In the genomic region with DNA sequence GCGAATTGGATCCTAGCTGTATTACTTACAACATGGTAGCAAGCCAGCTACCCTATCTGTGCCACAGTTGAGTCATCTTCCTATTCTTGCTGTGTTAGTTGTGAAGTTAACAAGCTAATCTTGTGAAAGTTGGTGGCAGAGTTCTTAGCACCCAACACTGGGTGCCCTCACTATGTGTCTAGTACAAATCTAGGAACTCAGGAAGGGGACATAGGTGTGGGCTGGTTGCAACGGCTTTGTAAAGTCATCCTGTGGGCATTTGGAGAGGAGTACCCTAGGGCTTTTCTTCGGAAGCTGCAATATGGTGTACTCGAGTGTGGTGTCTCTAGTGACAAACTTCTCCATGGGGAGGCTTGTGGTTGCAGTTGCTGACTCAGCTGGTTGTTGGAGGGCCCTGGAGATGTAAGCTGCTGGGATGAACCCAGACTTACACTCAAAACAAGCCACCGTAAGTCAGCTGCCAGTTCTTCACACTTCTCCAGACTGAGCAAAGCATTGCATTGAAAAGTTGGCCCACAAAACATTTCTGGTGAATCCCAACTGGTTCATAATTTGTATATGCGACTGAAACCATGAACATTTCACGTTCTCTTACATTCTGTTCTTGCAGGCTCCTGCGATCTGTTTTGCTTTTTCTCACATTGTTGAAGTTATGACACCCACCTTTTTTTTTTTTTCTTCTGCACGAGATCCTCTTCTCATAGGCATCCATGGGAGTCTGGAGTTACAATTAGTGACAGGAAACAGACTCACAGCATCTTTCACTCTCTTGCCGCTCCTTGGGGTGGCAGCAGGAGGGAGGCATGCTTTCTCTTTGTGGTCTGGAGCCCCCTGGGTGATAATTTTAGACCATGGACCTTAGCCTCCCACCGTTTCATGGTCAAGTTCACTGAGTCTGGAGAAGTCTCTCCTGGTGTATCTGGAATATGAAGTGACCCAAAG, we compare ENCODE assay signal across 19 cellular contexts.
"Had no signal": no experiment of that assay in that cellular context is flagged by ENCODE, and none has a peak within 500 bp of the region (broad histone marks: within the 10 kb centered on the region; RNA-seq: fewer than 3 reads in every experiment).

No MANE protein-coding gene starts in this region.

- H3K9me3 ChIP-seq: tibial artery had no signal

- H3K4me3 Mint-ChIP-seq: activated CD8-positive, alpha-beta T cell treated with anti-CD3 and anti-CD28 coated beads for 36 hours; activated naive CD8-positive, alpha-beta T cell treated with anti-CD3 and anti-CD28 coated beads, Interleukin-2, amount 10 ng/mL, durations not matched to agents 7 days and 5 days; activated T-helper 17 cell treated with anti-CD3 and anti-CD28 coated beads, Interleukin-2, amount 50 U/mL, for 72 hours; effector memory CD8-positive, alpha-beta T cell; immature natural killer cell had no signal

- H3K36me3 Mint-ChIP-seq: activated naive CD8-positive, alpha-beta T cell treated with anti-CD3 and anti-CD28 coated beads, Interleukin-2, amount 10 ng/mL, durations not matched to agents 7 days and 5 days; immature natural killer cell had no signal

- H3K4me1 Mint-ChIP-seq: activated T-helper 17 cell treated with anti-CD3 and anti-CD28 coated beads, Interleukin-2, amount 50 U/mL, for 72 hours; immature natural killer cell had no signal

- H3K27ac ChIP-seq: left ventricle myocardium inferior, tibial artery had no signal

- H3K4me3 ChIP-seq: left ventricle myocardium inferior, tibial artery had no signal

- H3K27ac Mint-ChIP-seq: activated CD8-positive, alpha-beta T cell treated with anti-CD3 and anti-CD28 coated beads for 36 hours; activated naive CD8-positive, alpha-beta T cell treated with anti-CD3 and anti-CD28 coated beads, Interleukin-2, amount 10 ng/mL, durations not matched to agents 7 days and 5 days; activated T-helper 17 cell treated with anti-CD3 and anti-CD28 coated beads, Interleukin-2, amount 50 U/mL, for 72 hours; effector memory CD8-positive, alpha-beta T cell; immature natural killer cell had no signal

- DNase-seq: activated CD4-positive, alpha-beta T cell treated with anti-CD3 and anti-CD28 coated beads for 48 hours; activated CD4-positive, CD25-positive, alpha-beta regulatory T cell; activated CD8-positive, alpha-beta T cell treated with anti-CD3 and anti-CD28 coated beads for 36 hours; activated naive CD4-positive, alpha-beta T cell treated with Interleukin-2 at 50 U/mL for 16 hours; activated naive CD8-positive, alpha-beta T cell treated with anti-CD3 and anti-CD28 coated beads, Interleukin-2, amount 10 ng/mL, durations not matched to agents 7 days and 5 days; activated T-cell treated with anti-CD3 and anti-CD28 coated beads, Interleukin-2, amount 50 U/mL, for 1 hour; amygdala; effector memory CD8-positive, alpha-beta T cell; immature natural killer cell; kidney glomerular epithelial cell; left ventricle myocardium inferior; mammary epithelial cell; occipital lobe; retina; stimulated activated CD4-positive, alpha-beta T cell treated with anti-CD3 and anti-CD28 coated beads, Interleukin-1b, Interleukin-23, amount 100 ng/mL, for 48 hours; stimulated activated naive CD8-positive, alpha-beta T cell treated with anti-CD3 and anti-CD28 coated beads, Interleukin-15, Interleukin-2, amounts not matched to agents 100 U/mL and 50 U/mL, for 24 hours; substantia nigra; tibial artery had no signal

- H3K36me3 ChIP-seq: left ventricle myocardium inferior, tibial artery had no signal
